Comparison of ENCODE assay signal across 1 cellular context in the genomic region with DNA sequence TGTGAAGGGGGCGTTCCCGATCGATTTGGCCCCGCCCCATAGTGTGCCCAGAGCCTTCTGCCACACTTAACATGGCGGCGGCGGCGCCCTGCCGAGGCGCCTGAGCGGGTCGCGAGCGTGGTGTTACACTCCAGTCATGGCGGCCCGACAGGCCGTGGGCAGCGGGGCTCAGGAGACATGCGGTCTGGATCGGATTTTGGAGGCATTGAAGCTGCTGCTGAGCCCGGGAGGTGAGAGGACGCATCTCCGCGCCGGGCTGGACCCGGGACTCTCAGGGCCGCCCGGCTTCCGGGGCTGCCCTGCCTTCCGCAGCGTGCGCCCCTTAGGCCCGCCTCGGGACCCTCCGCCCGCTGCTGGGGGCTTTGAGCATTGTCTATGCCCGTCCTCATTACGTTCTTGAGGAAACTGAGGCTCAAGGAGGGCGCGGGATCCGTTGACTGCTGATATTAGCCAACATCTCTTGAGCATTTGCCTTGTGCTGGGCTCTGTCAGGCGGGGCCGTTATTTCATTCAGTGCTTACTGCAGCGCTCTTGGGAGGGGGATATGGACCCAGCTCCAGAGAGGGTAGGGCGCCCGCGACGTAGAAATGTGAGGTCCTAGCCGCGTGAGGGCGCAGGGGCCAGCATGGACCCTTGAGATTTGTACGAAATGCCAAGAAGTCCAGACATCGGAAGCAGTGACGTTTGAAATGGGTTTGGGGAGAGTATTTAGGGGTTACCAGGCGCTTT.
TF ChIP-seq lines count a peak whose summit lies in the region.

A gene (plus strand): TSS at position 50 of the 729 bp plus-strand sequence. CDS start 87 bp downstream, at position 137.

TF ChIP-seq in K562, 482 proteins besides CTCF, POLR2A, EP300 and RAD21 (continued from another document and continues in another):
- TF ChIP-seq, protein P1, sequence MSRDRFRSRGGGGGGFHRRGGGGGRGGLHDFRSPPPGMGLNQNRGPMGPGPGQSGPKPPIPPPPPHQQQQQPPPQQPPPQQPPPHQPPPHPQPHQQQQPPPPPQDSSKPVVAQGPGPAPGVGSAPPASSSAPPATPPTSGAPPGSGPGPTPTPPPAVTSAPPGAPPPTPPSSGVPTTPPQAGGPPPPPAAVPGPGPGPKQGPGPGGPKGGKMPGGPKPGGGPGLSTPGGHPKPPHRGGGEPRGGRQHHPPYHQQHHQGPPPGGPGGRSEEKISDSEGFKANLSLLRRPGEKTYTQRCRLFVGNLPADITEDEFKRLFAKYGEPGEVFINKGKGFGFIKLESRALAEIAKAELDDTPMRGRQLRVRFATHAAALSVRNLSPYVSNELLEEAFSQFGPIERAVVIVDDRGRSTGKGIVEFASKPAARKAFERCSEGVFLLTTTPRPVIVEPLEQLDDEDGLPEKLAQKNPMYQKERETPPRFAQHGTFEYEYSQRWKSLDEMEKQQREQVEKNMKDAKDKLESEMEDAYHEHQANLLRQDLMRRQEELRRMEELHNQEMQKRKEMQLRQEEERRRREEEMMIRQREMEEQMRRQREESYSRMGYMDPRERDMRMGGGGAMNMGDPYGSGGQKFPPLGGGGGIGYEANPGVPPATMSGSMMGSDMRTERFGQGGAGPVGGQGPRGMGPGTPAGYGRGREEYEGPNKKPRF (IDR thresholded peaks at IDR 0.05; ENCODE audit: low read depth, low read length) = no peak
- TF ChIP-seq RBBP5 (IDR thresholded peaks at IDR 0.05; ENCODE audit: borderline replicate concordance, insufficient read depth, low read length, poor library complexity, severe bottlenecking) = peak; percentile 82
- TF ChIP-seq ATF1 (CRISPR knock-in tag; IDR thresholded peaks at IDR 0.05) = no peak
- TF ChIP-seq ATF1 (tag; IDR thresholded peaks at IDR 0.05) = peak; percentile 73
- no peak for TF ChIP-seq ESRRB (CRISPR knock-in tag; IDR thresholded peaks at IDR 0.05; ENCODE audit: borderline replicate concordance)
- peak; percentile 93 for TF ChIP-seq GTF2E2 (tag; IDR thresholded peaks at IDR 0.05)
- no peak for TF ChIP-seq PTRF (tag; IDR thresholded peaks at IDR 0.05)
- TF ChIP-seq, protein P2, sequence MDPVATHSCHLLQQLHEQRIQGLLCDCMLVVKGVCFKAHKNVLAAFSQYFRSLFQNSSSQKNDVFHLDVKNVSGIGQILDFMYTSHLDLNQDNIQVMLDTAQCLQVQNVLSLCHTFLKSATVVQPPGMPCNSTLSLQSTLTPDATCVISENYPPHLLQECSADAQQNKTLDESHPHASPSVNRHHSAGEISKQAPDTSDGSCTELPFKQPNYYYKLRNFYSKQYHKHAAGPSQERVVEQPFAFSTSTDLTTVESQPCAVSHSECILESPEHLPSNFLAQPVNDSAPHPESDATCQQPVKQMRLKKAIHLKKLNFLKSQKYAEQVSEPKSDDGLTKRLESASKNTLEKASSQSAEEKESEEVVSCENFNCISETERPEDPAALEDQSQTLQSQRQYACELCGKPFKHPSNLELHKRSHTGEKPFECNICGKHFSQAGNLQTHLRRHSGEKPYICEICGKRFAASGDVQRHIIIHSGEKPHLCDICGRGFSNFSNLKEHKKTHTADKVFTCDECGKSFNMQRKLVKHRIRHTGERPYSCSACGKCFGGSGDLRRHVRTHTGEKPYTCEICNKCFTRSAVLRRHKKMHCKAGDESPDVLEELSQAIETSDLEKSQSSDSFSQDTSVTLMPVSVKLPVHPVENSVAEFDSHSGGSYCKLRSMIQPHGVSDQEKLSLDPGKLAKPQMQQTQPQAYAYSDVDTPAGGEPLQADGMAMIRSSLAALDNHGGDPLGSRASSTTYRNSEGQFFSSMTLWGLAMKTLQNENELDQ (CRISPR knock-in tag; IDR thresholded peaks at IDR 0.05; ENCODE audit: borderline replicate concordance) = no peak
- TF ChIP-seq ASH1L (IDR thresholded peaks at IDR 0.05; ENCODE audit: borderline replicate concordance, low read depth, partially characterized antibody) = no peak
- peak; percentile 7; the same call in 1 of the 2 replicates for TF ChIP-seq ZNF830 (CRISPR knock-in tag; IDR thresholded peaks at IDR 0.05)
- TF ChIP-seq, protein P3, sequence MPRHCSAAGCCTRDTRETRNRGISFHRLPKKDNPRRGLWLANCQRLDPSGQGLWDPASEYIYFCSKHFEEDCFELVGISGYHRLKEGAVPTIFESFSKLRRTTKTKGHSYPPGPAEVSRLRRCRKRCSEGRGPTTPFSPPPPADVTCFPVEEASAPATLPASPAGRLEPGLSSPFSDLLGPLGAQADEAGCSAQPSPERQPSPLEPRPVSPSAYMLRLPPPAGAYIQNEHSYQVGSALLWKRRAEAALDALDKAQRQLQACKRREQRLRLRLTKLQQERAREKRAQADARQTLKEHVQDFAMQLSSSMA (CRISPR knock-in tag; IDR thresholded peaks at IDR 0.05) = peak; percentile 100
- no peak for TF ChIP-seq TFAM (CRISPR knock-in tag; conservative IDR thresholded peaks at IDR 0.05)
- TF ChIP-seq, protein P4, sequence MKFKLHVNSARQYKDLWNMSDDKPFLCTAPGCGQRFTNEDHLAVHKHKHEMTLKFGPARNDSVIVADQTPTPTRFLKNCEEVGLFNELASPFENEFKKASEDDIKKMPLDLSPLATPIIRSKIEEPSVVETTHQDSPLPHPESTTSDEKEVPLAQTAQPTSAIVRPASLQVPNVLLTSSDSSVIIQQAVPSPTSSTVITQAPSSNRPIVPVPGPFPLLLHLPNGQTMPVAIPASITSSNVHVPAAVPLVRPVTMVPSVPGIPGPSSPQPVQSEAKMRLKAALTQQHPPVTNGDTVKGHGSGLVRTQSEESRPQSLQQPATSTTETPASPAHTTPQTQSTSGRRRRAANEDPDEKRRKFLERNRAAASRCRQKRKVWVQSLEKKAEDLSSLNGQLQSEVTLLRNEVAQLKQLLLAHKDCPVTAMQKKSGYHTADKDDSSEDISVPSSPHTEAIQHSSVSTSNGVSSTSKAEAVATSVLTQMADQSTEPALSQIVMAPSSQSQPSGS (CRISPR knock-in tag; IDR thresholded peaks at IDR 0.05) = no peak
- TF ChIP-seq, protein P5, sequence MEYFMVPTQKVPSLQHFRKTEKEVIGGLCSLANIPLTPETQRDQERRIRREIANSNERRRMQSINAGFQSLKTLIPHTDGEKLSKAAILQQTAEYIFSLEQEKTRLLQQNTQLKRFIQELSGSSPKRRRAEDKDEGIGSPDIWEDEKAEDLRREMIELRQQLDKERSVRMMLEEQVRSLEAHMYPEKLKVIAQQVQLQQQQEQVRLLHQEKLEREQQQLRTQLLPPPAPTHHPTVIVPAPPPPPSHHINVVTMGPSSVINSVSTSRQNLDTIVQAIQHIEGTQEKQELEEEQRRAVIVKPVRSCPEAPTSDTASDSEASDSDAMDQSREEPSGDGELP (CRISPR knock-in tag; IDR thresholded peaks at IDR 0.05; ENCODE audit: borderline replicate concordance) = peak; percentile 74
- TF ChIP-seq CHD4 (IDR thresholded peaks at IDR 0.05; ENCODE audit: insufficient read depth, insufficient replicate concordance, low read depth, low read length, poor library complexity, severe bottlenecking) = no peak
- peak in 1 of 2 experiments; percentile 26; a peak in 1 of 4 replicates for TF ChIP-seq CSDE1 (IDR thresholded peaks at IDR 0.05)
- TF ChIP-seq TRIM28 (IDR thresholded peaks at IDR 0.05) = 0 out of 2 replicates have a peak, but pooled peaks have one; percentile 37
- TF ChIP-seq, protein P6, sequence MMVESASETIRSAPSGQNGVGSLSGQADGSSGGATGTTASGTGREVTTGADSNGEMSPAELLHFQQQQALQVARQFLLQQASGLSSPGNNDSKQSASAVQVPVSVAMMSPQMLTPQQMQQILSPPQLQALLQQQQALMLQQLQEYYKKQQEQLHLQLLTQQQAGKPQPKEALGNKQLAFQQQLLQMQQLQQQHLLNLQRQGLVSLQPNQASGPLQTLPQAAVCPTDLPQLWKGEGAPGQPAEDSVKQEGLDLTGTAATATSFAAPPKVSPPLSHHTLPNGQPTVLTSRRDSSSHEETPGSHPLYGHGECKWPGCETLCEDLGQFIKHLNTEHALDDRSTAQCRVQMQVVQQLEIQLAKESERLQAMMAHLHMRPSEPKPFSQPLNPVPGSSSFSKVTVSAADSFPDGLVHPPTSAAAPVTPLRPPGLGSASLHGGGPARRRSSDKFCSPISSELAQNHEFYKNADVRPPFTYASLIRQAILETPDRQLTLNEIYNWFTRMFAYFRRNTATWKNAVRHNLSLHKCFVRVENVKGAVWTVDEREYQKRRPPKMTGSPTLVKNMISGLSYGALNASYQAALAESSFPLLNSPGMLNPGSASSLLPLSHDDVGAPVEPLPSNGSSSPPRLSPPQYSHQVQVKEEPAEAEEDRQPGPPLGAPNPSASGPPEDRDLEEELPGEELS (CRISPR knock-in tag; IDR thresholded peaks at IDR 0.05; ENCODE audit: borderline replicate concordance) = no peak
- TF ChIP-seq NFRKB (IDR thresholded peaks at IDR 0.05; ENCODE audit: low read depth) = peak; percentile 71; the same call in 1 of the 2 replicates
- TF ChIP-seq, protein P7, sequence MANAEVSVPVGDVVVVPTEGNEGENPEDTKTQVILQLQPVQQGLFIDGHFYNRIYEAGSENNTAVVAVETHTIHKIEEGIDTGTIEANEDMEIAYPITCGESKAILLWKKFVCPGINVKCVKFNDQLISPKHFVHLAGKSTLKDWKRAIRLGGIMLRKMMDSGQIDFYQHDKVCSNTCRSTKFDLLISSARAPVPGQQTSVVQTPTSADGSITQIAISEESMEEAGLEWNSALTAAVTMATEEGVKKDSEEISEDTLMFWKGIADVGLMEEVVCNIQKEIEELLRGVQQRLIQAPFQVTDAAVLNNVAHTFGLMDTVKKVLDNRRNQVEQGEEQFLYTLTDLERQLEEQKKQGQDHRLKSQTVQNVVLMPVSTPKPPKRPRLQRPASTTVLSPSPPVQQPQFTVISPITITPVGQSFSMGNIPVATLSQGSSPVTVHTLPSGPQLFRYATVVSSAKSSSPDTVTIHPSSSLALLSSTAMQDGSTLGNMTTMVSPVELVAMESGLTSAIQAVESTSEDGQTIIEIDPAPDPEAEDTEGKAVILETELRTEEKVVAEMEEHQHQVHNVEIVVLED (CRISPR knock-in tag; IDR thresholded peaks at IDR 0.05) = peak; percentile 45
- no peak for TF ChIP-seq MCM3 (IDR thresholded peaks at IDR 0.05)
- TF ChIP-seq, protein P8, sequence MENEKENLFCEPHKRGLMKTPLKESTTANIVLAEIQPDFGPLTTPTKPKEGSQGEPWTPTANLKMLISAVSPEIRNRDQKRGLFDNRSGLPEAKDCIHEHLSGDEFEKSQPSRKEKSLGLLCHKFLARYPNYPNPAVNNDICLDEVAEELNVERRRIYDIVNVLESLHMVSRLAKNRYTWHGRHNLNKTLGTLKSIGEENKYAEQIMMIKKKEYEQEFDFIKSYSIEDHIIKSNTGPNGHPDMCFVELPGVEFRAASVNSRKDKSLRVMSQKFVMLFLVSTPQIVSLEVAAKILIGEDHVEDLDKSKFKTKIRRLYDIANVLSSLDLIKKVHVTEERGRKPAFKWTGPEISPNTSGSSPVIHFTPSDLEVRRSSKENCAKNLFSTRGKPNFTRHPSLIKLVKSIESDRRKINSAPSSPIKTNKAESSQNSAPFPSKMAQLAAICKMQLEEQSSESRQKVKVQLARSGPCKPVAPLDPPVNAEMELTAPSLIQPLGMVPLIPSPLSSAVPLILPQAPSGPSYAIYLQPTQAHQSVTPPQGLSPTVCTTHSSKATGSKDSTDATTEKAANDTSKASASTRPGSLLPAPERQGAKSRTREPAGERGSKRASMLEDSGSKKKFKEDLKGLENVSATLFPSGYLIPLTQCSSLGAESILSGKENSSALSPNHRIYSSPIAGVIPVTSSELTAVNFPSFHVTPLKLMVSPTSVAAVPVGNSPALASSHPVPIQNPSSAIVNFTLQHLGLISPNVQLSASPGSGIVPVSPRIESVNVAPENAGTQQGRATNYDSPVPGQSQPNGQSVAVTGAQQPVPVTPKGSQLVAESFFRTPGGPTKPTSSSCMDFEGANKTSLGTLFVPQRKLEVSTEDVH (IDR thresholded peaks at IDR 0.05; ENCODE audit: low read depth, partially characterized antibody) = no peak
- TF ChIP-seq CBX5 (IDR thresholded peaks at IDR 0.05; ENCODE audit: borderline replicate concordance, low read depth) = no peak
- TF ChIP-seq, protein P9, sequence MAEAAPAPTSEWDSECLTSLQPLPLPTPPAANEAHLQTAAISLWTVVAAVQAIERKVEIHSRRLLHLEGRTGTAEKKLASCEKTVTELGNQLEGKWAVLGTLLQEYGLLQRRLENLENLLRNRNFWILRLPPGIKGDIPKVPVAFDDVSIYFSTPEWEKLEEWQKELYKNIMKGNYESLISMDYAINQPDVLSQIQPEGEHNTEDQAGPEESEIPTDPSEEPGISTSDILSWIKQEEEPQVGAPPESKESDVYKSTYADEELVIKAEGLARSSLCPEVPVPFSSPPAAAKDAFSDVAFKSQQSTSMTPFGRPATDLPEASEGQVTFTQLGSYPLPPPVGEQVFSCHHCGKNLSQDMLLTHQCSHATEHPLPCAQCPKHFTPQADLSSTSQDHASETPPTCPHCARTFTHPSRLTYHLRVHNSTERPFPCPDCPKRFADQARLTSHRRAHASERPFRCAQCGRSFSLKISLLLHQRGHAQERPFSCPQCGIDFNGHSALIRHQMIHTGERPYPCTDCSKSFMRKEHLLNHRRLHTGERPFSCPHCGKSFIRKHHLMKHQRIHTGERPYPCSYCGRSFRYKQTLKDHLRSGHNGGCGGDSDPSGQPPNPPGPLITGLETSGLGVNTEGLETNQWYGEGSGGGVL (CRISPR knock-in tag; IDR thresholded peaks at IDR 0.05) = no peak
- TF ChIP-seq ARID2 (IDR thresholded peaks at IDR 0.05) = no peak
- TF ChIP-seq ZNF668 (CRISPR knock-in tag; IDR thresholded peaks at IDR 0.05) = no peak
- TF ChIP-seq ATF7 (IDR thresholded peaks at IDR 0.05) = peak; percentile 51
- TF ChIP-seq, protein P10, sequence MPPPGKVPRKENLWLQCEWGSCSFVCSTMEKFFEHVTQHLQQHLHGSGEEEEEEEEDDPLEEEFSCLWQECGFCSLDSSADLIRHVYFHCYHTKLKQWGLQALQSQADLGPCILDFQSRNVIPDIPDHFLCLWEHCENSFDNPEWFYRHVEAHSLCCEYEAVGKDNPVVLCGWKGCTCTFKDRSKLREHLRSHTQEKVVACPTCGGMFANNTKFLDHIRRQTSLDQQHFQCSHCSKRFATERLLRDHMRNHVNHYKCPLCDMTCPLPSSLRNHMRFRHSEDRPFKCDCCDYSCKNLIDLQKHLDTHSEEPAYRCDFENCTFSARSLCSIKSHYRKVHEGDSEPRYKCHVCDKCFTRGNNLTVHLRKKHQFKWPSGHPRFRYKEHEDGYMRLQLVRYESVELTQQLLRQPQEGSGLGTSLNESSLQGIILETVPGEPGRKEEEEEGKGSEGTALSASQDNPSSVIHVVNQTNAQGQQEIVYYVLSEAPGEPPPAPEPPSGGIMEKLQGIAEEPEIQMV (tag; conservative IDR thresholded peaks at IDR 0.05; ENCODE audit: low read depth) = no peak
- TF ChIP-seq, protein P11, sequence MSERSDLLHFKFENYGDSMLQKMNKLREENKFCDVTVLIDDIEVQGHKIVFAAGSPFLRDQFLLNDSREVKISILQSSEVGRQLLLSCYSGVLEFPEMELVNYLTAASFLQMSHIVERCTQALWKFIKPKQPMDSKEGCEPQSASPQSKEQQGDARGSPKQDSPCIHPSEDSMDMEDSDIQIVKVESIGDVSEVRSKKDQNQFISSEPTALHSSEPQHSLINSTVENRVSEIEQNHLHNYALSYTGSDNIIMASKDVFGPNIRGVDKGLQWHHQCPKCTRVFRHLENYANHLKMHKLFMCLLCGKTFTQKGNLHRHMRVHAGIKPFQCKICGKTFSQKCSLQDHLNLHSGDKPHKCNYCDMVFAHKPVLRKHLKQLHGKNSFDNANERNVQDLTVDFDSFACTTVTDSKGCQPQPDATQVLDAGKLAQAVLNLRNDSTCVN (CRISPR knock-in tag; IDR thresholded peaks at IDR 0.05) = no peak
- no peak for TF ChIP-seq NEUROD1 (IDR thresholded peaks at IDR 0.05; ENCODE audit: borderline replicate concordance, low read depth, low read length, partially characterized antibody)
- no peak for TF ChIP-seq ZC3H4 (CRISPR knock-in tag; IDR thresholded peaks at IDR 0.05; ENCODE audit: borderline replicate concordance)
